Comparison of ENCODE assay signal across 8 cellular contexts in genomic region chr7:100088621-100089457, GRCh38.
DNase-seq lines count a peak whose midpoint lies in the region; ATAC-seq and TF ChIP-seq lines count a peak whose summit lies in the region.

Gene COPS6, plus strand, starts transcription at chr7:100088969. Its CDS starts 22 bp downstream, at chr7:100088991.

- no peaks in the 10 kb centered on the region for H3K27me3 ChIP-seq in DND-41 (ENCODE audit: insufficient read depth, low read length, poor library complexity)

- H3K79me2 ChIP-seq in DND-41 (ENCODE audit: insufficient read depth, low read length), result peaks cover 33% of the 10 kb centered on the region

- H3K4me1 ChIP-seq in DND-41 (ENCODE audit: insufficient read depth, low read length), result peaks cover 33% of the 10 kb centered on the region

- peak within 1 kb of the TSS; percentile 85 for H3K9ac ChIP-seq in DND-41 (ENCODE audit: low read depth, low read length)

- DNase-seq in DND-41 (peak; percentile 86), NCI-H2227 treated with DMSO at 0.1 percent for 48 hours (lab: John Stamatoyannopoulos, UW) (peak; percentile 78), kidney tubule cell (ENCODE audit: low spot score) (peak; percentile 82)
- DNase-seq in activated CD4-positive, alpha-beta T cell treated with anti-CD3 and anti-CD28 coated beads for 4 hours, result peak; percentile 83 to 85
- peak; percentile 69 to 88 for DNase-seq in stimulated activated CD4-positive, alpha-beta T cell treated with anti-CD3 and anti-CD28 coated beads, Interleukin-1b, Interleukin-23, amount 100 ng/mL, for 1 hour (ENCODE audit: low read depth in 2 of 2)

- H4K20me1 ChIP-seq in DND-41 (ENCODE audit: insufficient read depth, low read length), result peaks cover 28% of the 10 kb centered on the region

- peak; percentile 65 for ATAC-seq in DND-41 (ENCODE audit: insufficient read depth, low read depth)
- peak; percentile 67 for ATAC-seq in HG02588 (IDR thresholded peaks at IDR 0.05; ENCODE audit: unreplicated experiment)
- ATAC-seq in GM21528 (IDR thresholded peaks at IDR 0.05; ENCODE audit: low FRiP score, unreplicated experiment), result no peak

- H2AFZ ChIP-seq in DND-41 (ENCODE audit: low read depth, low read length), result peak within 1 kb of the TSS; percentile 81

- H3K36me3 ChIP-seq in DND-41 (ENCODE audit: insufficient read depth, low read length), result peaks cover 37% of the 10 kb centered on the region

- peak within 1 kb of the TSS; percentile 50 to 96 for H3K4me3 ChIP-seq in DND-41 (ENCODE audit: low read depth in 1 of 2, low read length in 2 of 2)

- no peak for TF ChIP-seq CTCF in DND-41 (IDR thresholded peaks at IDR 0.05; ENCODE audit: borderline replicate concordance, extremely low read depth, low read length, poor library complexity, severe bottlenecking)

- no peaks in the 10 kb centered on the region for H3K9me3 ChIP-seq in DND-41 (ENCODE audit: insufficient read depth, low read length, severe bottlenecking)

- H3K4me2 ChIP-seq in DND-41 (ENCODE audit: insufficient read depth, low read length), result peak within 1 kb of the TSS; percentile 88

- H3K27ac ChIP-seq in DND-41 (ENCODE audit: low read length), result peak within 1 kb of the TSS; percentile 88
- peak within 1 kb of the TSS; percentile 97 for H3K27ac ChIP-seq in cingulate gyrus (ENCODE audit: low read depth, low read length)
